In genomic region chr4:73740353-73740778, GRCh38 we compare ENCODE assay signal across 8 cellular contexts. TPM values are rescaled to one million over a fixed set of nuclear protein-coding genes. Genes with fewer than 3 reads are reported as not detected.
A peak's percentile ranks its signal among the peaks of the same experiment; 100 is the strongest.
DNase-seq lines count a peak whose midpoint lies in the region; ATAC-seq, FAIRE-seq and TF ChIP-seq lines count a peak whose summit lies in the region.

Gene CXCL8, plus strand, starts transcription at chr4:73740569. Its CDS starts 90 bp downstream, at chr4:73740659.

- H3K79me2 ChIP-seq in GM23338 (replicated peaks; ENCODE audit: insufficient read depth) (no peaks in the 10 kb centered on the region), K562 (ENCODE audit: control insufficient read depth, insufficient read depth, low read length) (no peaks in the 10 kb centered on the region)

- POLR2A ChIA-PET in K562 (lab: Yijun Ruan, JAX), result interaction anchor here (1.0 kb wide), 1 partner anchor 10 kb away, joined by 4 read pairs; no protein-coding TSS in a partner anchor
- POLR2A ChIA-PET in CD4-positive, alpha-beta memory T cell (lab: Charles Lee; ENCODE audit: partially characterized antibody), result no interaction called here

- H2AFZ ChIP-seq in GM23338 (peak within 1 kb of the TSS; percentile 77; the same call in 1 of the 2 replicates), K562 (ENCODE audit: low read depth, low read length) (peak within 1 kb of the TSS; percentile 76)

- H3K36me3 ChIP-seq in GM23338 (ENCODE audit: insufficient read depth) (no peaks in the 10 kb centered on the region), K562 (ENCODE audit: control insufficient read depth, insufficient read depth, low read length) (no peaks in the 10 kb centered on the region), right lobe of liver (no peaks in the 10 kb centered on the region)
- no peaks in the 10 kb centered on the region for H3K36me3 ChIP-seq in CD4-positive, alpha-beta memory T cell (ENCODE audit: insufficient read depth, low read length)

- ATAC-seq in GM23338 (no peak), K562 (peak; percentile 91), right lobe of liver (peak; percentile 93 to 95 (median 94)), HG03097 (IDR thresholded peaks at IDR 0.05; ENCODE audit: low FRiP score, unreplicated experiment) (no peak), HG03175 (IDR thresholded peaks at IDR 0.05; ENCODE audit: unreplicated experiment) (no peak)

- H3K9me1 ChIP-seq in K562 (ENCODE audit: control insufficient read depth, insufficient read depth, low read length), result no peaks in the 10 kb centered on the region

- H3K27ac ChIP-seq in GM23338 (ENCODE audit: low read depth) (no peak within 1 kb of the TSS), K562 (ENCODE audit: extremely low read depth, low read depth, low read length) (peak within 1 kb of the TSS; percentile 73; the same call in 2 of the 3 replicates), right lobe of liver (peak within 1 kb of the TSS in 2 of 3 donors; percentile 2 to 6)
- no peak within 1 kb of the TSS for H3K27ac ChIP-seq in CD4-positive, alpha-beta memory T cell (ENCODE audit: low read depth, low read length)

- in situ Hi-C loops in ACHN (cut with HindIII; ENCODE audit: low pct_ligation_motif_present, low pct_unique_long_range_greater_than_20kb, low sequenced_read_pairs), result no loop called here
- in situ Hi-C loops in K562 (cut with MboI), result no loop called here

- no TSS peak for BruUV-seq in K562 (replicated peaks; lab: Mats Ljungman, UMichigan)

- TF ChIP-seq POLR2A in K562 (conservative IDR thresholded peaks at IDR 0.05), result no peak; the same call in 1 of the 2 replicates
- peak; percentile 48 for TF ChIP-seq POLR2A in right lobe of liver (IDR thresholded peaks at IDR 0.05)

- H3K9me3 ChIP-seq in K562 (replicated peaks; ENCODE audit: control insufficient read depth, insufficient read depth, low read depth, low read length), result no peaks in the 10 kb centered on the region
- H3K9me3 ChIP-seq in right lobe of liver, result no peaks in the 10 kb centered on the region
- no peaks in the 10 kb centered on the region for H3K9me3 ChIP-seq in CD4-positive, alpha-beta memory T cell (ENCODE audit: control insufficient read depth in 1 of 2, low read length in 2 of 2)

- CTCF ChIA-PET in K562 (lab: Yijun Ruan, JAX; ENCODE audit: low intra/inter-chr PET ratio), result no interaction called here
- CTCF ChIA-PET in CD4-positive, alpha-beta memory T cell (lab: Charles Lee; ENCODE audit: partially characterized antibody), result no interaction called here

- 2% methylated on average over 7 of the region's 7 CpGs for WGBS in K562 (ENCODE audit: insufficient coverage, low coverage, missing lambda C conversion rate)
- 2% methylated on average over 7 of the region's 7 CpGs for WGBS in right lobe of liver (ENCODE audit: insufficient coverage, low coverage, low lambda C conversion rate, missing lambda C conversion rate)

- H3K4me2 ChIP-seq in GM23338, result no peak within 1 kb of the TSS
- H3K4me2 ChIP-seq in K562 (ENCODE audit: insufficient read depth, low read length), result peak within 1 kb of the TSS; percentile 60

- H3K36me3 Mint-ChIP-seq in GM23338 (ENCODE audit: low read depth), result no peaks in the 10 kb centered on the region
- no peaks in the 10 kb centered on the region for H3K36me3 Mint-ChIP-seq in CD4-positive, alpha-beta memory T cell

- H3K4me3 Mint-ChIP-seq in GM23338, result no peak within 1 kb of the TSS
- no peak within 1 kb of the TSS for H3K4me3 Mint-ChIP-seq in CD4-positive, alpha-beta memory T cell

- no peaks in the 10 kb centered on the region for H3K4me1 ChIP-seq in GM23338 (ENCODE audit: insufficient read depth)
- peaks cover 0 to 14% of the 10 kb centered on the region in 2 experiments; a peak in 3 of 5 replicates for H3K4me1 ChIP-seq in K562 (replicated peaks in 1 of 2; ENCODE audit: control insufficient read depth in 2 of 2, insufficient read depth in 2 of 2, low read length in 2 of 2)
- peaks cover 0 to 5% (median 0%) of the 10 kb centered on the region in 4 donors for H3K4me1 ChIP-seq in right lobe of liver
- no peaks in the 10 kb centered on the region for H3K4me1 ChIP-seq in CD4-positive, alpha-beta memory T cell (ENCODE audit: insufficient read depth, low read length)

- H3K27me3 Mint-ChIP-seq in GM23338 (ENCODE audit: insufficient read depth, low read depth, poor library complexity), result no peaks in the 10 kb centered on the region
- peaks cover 0 to 1% of the 10 kb centered on the region in 2 donors for H3K27me3 Mint-ChIP-seq in CD4-positive, alpha-beta memory T cell

- DNase-seq in ACHN, result peak; percentile 78
- peak; percentile 7 for DNase-seq in GM23338 (ENCODE audit: low spot score)
- peak; percentile 22 for DNase-seq in NCI-H510A (lab: John Stamatoyannopoulos, UW)
- peak in 3 of 4 experiments; percentile 13 to 75 (median 31) for DNase-seq in K562 (ENCODE audit: extremely low read depth in 1 of 4, low spot score in 3 of 4)
- DNase-seq in right lobe of liver, result peak; percentile 76 to 78 (median 78)
- no peak for DNase-seq in CD4-positive, alpha-beta memory T cell

- no peaks in the 10 kb centered on the region; the same call in 2 of the 3 replicates for H3K9me3 Mint-ChIP-seq in GM23338
- peaks cover 0 to 5% (median under 1%) of the 10 kb centered on the region in 8 donors for H3K9me3 Mint-ChIP-seq in CD4-positive, alpha-beta memory T cell

- intact Hi-C loops in K562 (cut with micrococcal nuclease), result no loop called here
- intact Hi-C loops in right lobe of liver (cut with DNase I), result no loop called here
- intact Hi-C loops in CD4-positive, alpha-beta memory T cell (cut with micrococcal nuclease), result no loop called here

- 0 out of 2 replicates have a peak, but pooled peaks cover 5% of the 10 kb centered on the region for H3K9me2 ChIP-seq in GM23338 (ENCODE audit: insufficient read depth)

- no peaks in the 10 kb centered on the region for H4K20me1 ChIP-seq in GM23338 (replicated peaks; ENCODE audit: insufficient read depth)
- H4K20me1 ChIP-seq in K562 (replicated peaks; ENCODE audit: control insufficient read depth, insufficient read depth, low read length), result no peaks in the 10 kb centered on the region

- no peak within 1 kb of the TSS for H3K27ac Mint-ChIP-seq in GM23338
- no peak within 1 kb of the TSS for H3K27ac Mint-ChIP-seq in CD4-positive, alpha-beta memory T cell

- H3K27me3 ChIP-seq in GM23338 (ENCODE audit: insufficient read depth), result no peaks in the 10 kb centered on the region
- H3K27me3 ChIP-seq in K562 (ENCODE audit: control insufficient read depth in 2 of 2, insufficient read depth in 2 of 2, low read length in 2 of 2), result no peaks in the 10 kb centered on the region
- no peaks in the 10 kb centered on the region for H3K27me3 ChIP-seq in right lobe of liver
- no peaks in the 10 kb centered on the region for H3K27me3 ChIP-seq in CD4-positive, alpha-beta memory T cell (ENCODE audit: insufficient read depth, low read length)

- H3K9ac ChIP-seq in K562 (ENCODE audit: insufficient read depth in 1 of 2, low read depth in 2 of 2, low read length in 2 of 2), result peak within 1 kb of the TSS; percentile 22 to 28; a peak in 1 of 4 replicates

- peak; percentile 83 for FAIRE-seq in K562 (lab: Jason Lieb, UNC)

- no peak for TF ChIP-seq RAD21 in K562 (CRISPR knock-in tag; conservative IDR thresholded peaks at IDR 0.05 in 1 of 2, IDR thresholded peaks at IDR 0.05 in 1 of 2)

- no peaks in the 10 kb centered on the region for H3K4me1 Mint-ChIP-seq in GM23338
- no peaks in the 10 kb centered on the region for H3K4me1 Mint-ChIP-seq in CD4-positive, alpha-beta memory T cell

- H3F3A ChIP-seq in GM23338 (replicated peaks; ENCODE audit: low read depth), result no peaks in the 10 kb centered on the region

- H3K4me3 ChIP-seq in GM23338 (no peak within 1 kb of the TSS), K562 (0 out of 2 replicates have a peak within 1 kb of the TSS, but pooled peaks have one; percentile 5), right lobe of liver (no peak within 1 kb of the TSS)
- no peak within 1 kb of the TSS for H3K4me3 ChIP-seq in CD4-positive, alpha-beta memory T cell (ENCODE audit: low read length in 2 of 2)

- TF ChIP-seq EP300 in K562 (IDR thresholded peaks at IDR 0.05; ENCODE audit: low read length), result no peak

- no peak for TF ChIP-seq CTCF in GM23338 (conservative IDR thresholded peaks at IDR 0.05; ENCODE audit: low read depth in 2 of 2)
- no peak for TF ChIP-seq CTCF in K562 (IDR thresholded peaks at IDR 0.05 in 2 of 3, conservative IDR thresholded peaks at IDR 0.05 in 1 of 3; ENCODE audit: insufficient read depth in 2 of 3, low read depth in 1 of 3, low read length in 3 of 3)
- no peak for TF ChIP-seq CTCF in right lobe of liver (IDR thresholded peaks at IDR 0.05)

TF ChIP-seq in GM23338, 12 proteins besides CTCF, POLR2A, EP300 and RAD21 (continues in another document):
- TF ChIP-seq CREB1 (CRISPR knock-in tag; IDR thresholded peaks at IDR 0.05; ENCODE audit: low read depth) (no peak), POLR2AphosphoS5 (IDR thresholded peaks at IDR 0.05; ENCODE audit: low read depth) (no peak)

TF ChIP-seq in K562, 482 proteins besides CTCF, POLR2A, EP300 and RAD21 (continues in another document):
- no peak for TF ChIP-seq SP2 (IDR thresholded peaks at IDR 0.05; ENCODE audit: extremely low read depth, low read depth, low read length, poor library complexity, severe bottlenecking)
- TF ChIP-seq ELF1 (tag; IDR thresholded peaks at IDR 0.05), result peak; percentile 19; the same call in 1 of the 2 replicates

RNA-seq across cellular contexts. Expression of gene CXCL8, which starts in this region (rescaled TPM):
- total RNA-seq in GM23338 (2014; rRNA removed; shearing (Covaris generic)), result not detected in 2 replicates
- polyA plus RNA-seq in GM23338 (2016; fragmentation: Nextera tagmentation; extraction: Ambion mirVana), result 0.11 and 0.12 TPM in 2 replicates
- total RNA-seq in K562 (2011; cell fraction: chromatin; rRNA removed; ENCODE audit: low replicate concordance), result 5.3 and 6.5 TPM in 2 replicates
- total RNA-seq in K562 (2011; cell fraction: nucleolus; rRNA removed), result 5.8 and 9.7 TPM in 2 replicates
- total RNA-seq in K562 (2011; cell fraction: nucleoplasm; rRNA removed), result 6.0 and 11.8 TPM in 2 replicates
- 1.8 and 2.2 TPM in 2 replicates for total RNA-seq in K562 (2014; rRNA removed)
- total RNA-seq in K562 (2014; rRNA removed; fragmentation: Illumina TruSeq; extraction: Trizol), result 4.8 and 6.2 TPM in 2 replicates
- total RNA-seq in K562 (2015; rRNA removed; fragmentation: Illumina TruSeq; extraction: Trizol), result 1.0 and 1.6 TPM in 2 replicates
- total RNA-seq in K562 (2021), result 3.2 and 3.3 TPM in 2 replicates
- polyA plus RNA-seq in K562 (2011; rRNA removed), result 3.4 and 7.7 TPM in 2 replicates
- 1.00 and 1.1 TPM in 2 replicates for polyA plus RNA-seq in K562 (2011; cell fraction: cytosol; rRNA removed)
- polyA plus RNA-seq in K562 (2011; cell fraction: nucleus; rRNA removed), result 6.8 and 9.9 TPM in 2 replicates
- 8.8 and 15.3 TPM in 2 replicates for polyA plus RNA-seq in K562 (2012)
- 2.9 and 3.3 TPM in 2 replicates for polyA plus RNA-seq in K562 (2014; fragmentation: Illumina TruSeq; extraction: Trizol)
- 1 to 10 TPM; 5.8 to 6.9 TPM for polyA plus RNA-seq in K562 (2014; fragmentation: Nextera tagmentation; extraction: Ambion mirVana)
- 2.5 and 2.8 TPM in 2 replicates for polyA plus RNA-seq in K562 (2014; rRNA removed)
- 5.1 and 7.4 TPM in 2 replicates for polyA minus RNA-seq in K562 (2011; rRNA and poly(A)+ RNA removed)
- 3.6 and 6.0 TPM in 2 replicates for polyA minus RNA-seq in K562 (2011; cell fraction: cytosol; rRNA and poly(A)+ RNA removed)
- 4.9 and 5.5 TPM in 2 replicates for polyA minus RNA-seq in K562 (2011; cell fraction: nucleus; rRNA and poly(A)+ RNA removed)
- total RNA-seq in right lobe of liver, result 10 to 100 TPM in 3 of 6 experiments, 1 to 10 TPM in 1, under 1 TPM in 2; 0.31 to 32.8 (median 12.9) TPM
- 1 to 10 TPM; 3.8 to 4.6 TPM for total RNA-seq in CD4-positive, alpha-beta memory T cell
- polyA plus RNA-seq in CD4-positive, alpha-beta memory T cell, result under 1 TPM in 1 of 2 donors, not detected in 1; 0.25 TPM

Comparison
In these comparisons a context has a peak if more than half of its experiments do, and no peak if none do; other contexts are left out.
1. Peak in DNase-seq in GM23338; RNA of the gene not detected or under 1 TPM.
2. DNase-seq: peak in ACHN (single experiment), NCI-H510A (single experiment), K562 (3 of 4) and right lobe of liver (3 of 3); none in CD4-positive, alpha-beta memory T cell (0 of 5).
3. ATAC-seq: peak in K562 (single experiment) and right lobe of liver (4 of 4); none in GM23338 (single experiment), HG03097 (single experiment) and HG03175 (single experiment).
4. H3K27ac ChIP-seq: peak in K562 (single experiment) and right lobe of liver (2 of 3); none in GM23338 (single experiment) and CD4-positive, alpha-beta memory T cell (single experiment).